In genomic region chr6:31658983-31659648, GRCh38 we compare ENCODE assay signal across 9 cellular contexts. TPM values are rescaled to one million over a fixed set of nuclear protein-coding genes. Genes with fewer than 3 reads are reported as not detected.
DNase-seq lines count a peak whose midpoint lies in the region; ATAC-seq and TF ChIP-seq lines count a peak whose summit lies in the region.
"Had no signal": no experiment of that assay in that cellular context is flagged by ENCODE, and none has a peak within 500 bp of the region (broad histone marks: within the 10 kb centered on the region; RNA-seq: fewer than 3 reads in every experiment).

No MANE protein-coding gene starts in this region.

- no peaks in the 10 kb centered on the region for H3K9me3 Mint-ChIP-seq in CD8-positive, alpha-beta memory T cell

- H3K27me3 Mint-ChIP-seq in CD8-positive, alpha-beta memory T cell = no peaks in the 10 kb centered on the region

- intact Hi-C loops in PC-3 (cut with micrococcal nuclease) = no loop called here
- intact Hi-C loops in ovary (cut with DNase I) = no loop called here

- peak overlapping the region; percentile 91 to 97 (median 92) for H3K4me3 Mint-ChIP-seq in CD8-positive, alpha-beta memory T cell

- H3F3A ChIP-seq in PC-3 (ENCODE audit: low read length, unreplicated experiment) = no peaks in the 10 kb centered on the region

- peak overlapping the region; percentile 86 to 95 (median 90) for H3K27ac Mint-ChIP-seq in CD8-positive, alpha-beta memory T cell

- no peak for DNase-seq in CD8-positive, alpha-beta memory T cell
- DNase-seq in PC-3 = no peak
- DNase-seq in epithelial cell of esophagus (ENCODE audit: low read depth) = no peak
- DNase-seq in ovary = no peak
- DNase-seq in LoVo (ENCODE audit: low spot score) = no peak
- no peak for DNase-seq in activated effector memory CD4-positive, alpha-beta T cell treated with anti-CD3 and anti-CD28 coated beads, Interleukin-2, amount 50 U/mL, for 16 hours
- no peak for DNase-seq in NAMALWA (ENCODE audit: low spot score)
- DNase-seq: NCI-H1417 treated with DMSO at 0.1 percent for 48 hours had no signal

- H3K36me3 Mint-ChIP-seq in CD8-positive, alpha-beta memory T cell = peaks cover 0 to 74% (median 1%) of the 10 kb centered on the region in 3 donors

- H3K9ac ChIP-seq in PC-3 (ENCODE audit: low read length) = no peak overlapping the region

- H3K36me3 ChIP-seq in CD8-positive, alpha-beta memory T cell (ENCODE audit: insufficient read depth, low read length) = peaks cover 12% of the 10 kb centered on the region
- H3K36me3 ChIP-seq in PC-3 (ENCODE audit: low read depth, low read length) = peaks cover 5% of the 10 kb centered on the region
- no peaks in the 10 kb centered on the region for H3K36me3 ChIP-seq in ovary

- peaks cover 52% of the 10 kb centered on the region for H3K4me1 ChIP-seq in CD8-positive, alpha-beta memory T cell (ENCODE audit: insufficient read depth, low read length)
- H3K4me1 ChIP-seq in PC-3 (ENCODE audit: insufficient read depth, low read length) (peaks cover 45% of the 10 kb centered on the region), ovary (ENCODE audit: insufficient read depth) (peaks cover 23% of the 10 kb centered on the region)

- no peaks in the 10 kb centered on the region for H3K9me3 ChIP-seq in CD8-positive, alpha-beta memory T cell (ENCODE audit: low read length)
- H3K9me3 ChIP-seq in PC-3 (ENCODE audit: low read length) (no peaks in the 10 kb centered on the region), ovary (no peaks in the 10 kb centered on the region)

- H3K9me2 ChIP-seq in PC-3 (replicated peaks; ENCODE audit: low read length) = no peaks in the 10 kb centered on the region

- no peak for ATAC-seq in PC-3
- no peak for ATAC-seq in HG02763 (IDR thresholded peaks at IDR 0.05; ENCODE audit: unreplicated experiment)

- peak overlapping the region; percentile 92 for H3K27ac ChIP-seq in CD8-positive, alpha-beta memory T cell (ENCODE audit: low read depth, low read length)
- no peak overlapping the region for H3K27ac ChIP-seq in PC-3 (ENCODE audit: low read length)
- H3K27ac ChIP-seq in ovary = peak overlapping the region; percentile 27 to 55

- CTCF ChIA-PET in CD8-positive, alpha-beta memory T cell (lab: Charles Lee) = interaction anchor here (1.1 kb wide), 1 partner anchor 61 kb away, joined by 3 read pairs; no protein-coding TSS in a partner anchor
- CTCF ChIA-PET in PC-3 (lab: Charles Lee) = no interaction called here

- POLR2A ChIA-PET in CD8-positive, alpha-beta memory T cell (lab: Charles Lee) = interaction anchor here (0.7 kb wide), 1 partner anchor 82 kb away, joined by 4 read pairs; no protein-coding TSS in a partner anchor
- POLR2A ChIA-PET in PC-3 (lab: Charles Lee; ENCODE audit: unreplicated experiment) = interaction anchor here (0.6 kb wide), 1 partner anchor 31 kb away, joined by 3 read pairs; no protein-coding TSS in a partner anchor

- BruUV-seq in PC-3 (replicated peaks; lab: Mats Ljungman, UMichigan) = no TSS peak

- H3K27me3 ChIP-seq in CD8-positive, alpha-beta memory T cell (ENCODE audit: insufficient read depth, low read length, poor library complexity, severe bottlenecking) = no peaks in the 10 kb centered on the region
- H3K27me3 ChIP-seq in PC-3 (ENCODE audit: low read length) (no peaks in the 10 kb centered on the region), ovary (no peaks in the 10 kb centered on the region)

- TF ChIP-seq CTCF in PC-3 (conservative IDR thresholded peaks at IDR 0.05; ENCODE audit: low read depth, low read length) = no peak
- TF ChIP-seq CTCF in epithelial cell of esophagus (IDR thresholded peaks at IDR 0.05; ENCODE audit: insufficient read depth, low read depth, low read length, missing control alignments) = no peak
- no peak for TF ChIP-seq CTCF in ovary (IDR thresholded peaks at IDR 0.05)

- TF ChIP-seq POLR2A in ovary (IDR thresholded peaks at IDR 0.05) = no peak

- H3K79me2 ChIP-seq in PC-3 (ENCODE audit: low read length) = peaks cover 46% of the 10 kb centered on the region

- peak overlapping the region; percentile 98 for H3K4me3 ChIP-seq in CD8-positive, alpha-beta memory T cell (ENCODE audit: low read length)
- H3K4me3 ChIP-seq in PC-3 (ENCODE audit: low read length) (peak overlapping the region; percentile 92), epithelial cell of esophagus (ENCODE audit: low read length) (peak overlapping the region; percentile 96), ovary (peak overlapping the region; percentile 86)

- peaks cover 73 to 91% (median 73%) of the 10 kb centered on the region in 3 donors for H3K4me1 Mint-ChIP-seq in CD8-positive, alpha-beta memory T cell

- H4K20me1 ChIP-seq in PC-3 (ENCODE audit: low read length) = peaks cover 4% of the 10 kb centered on the region; the same call in 1 of the 2 replicates

- no peak overlapping the region for H2AFZ ChIP-seq in PC-3 (ENCODE audit: low read length)

- TF ChIP-seq EP300 in ovary (IDR thresholded peaks at IDR 0.05) = no peak

- H3K4me2 ChIP-seq in PC-3 (ENCODE audit: low read length) = peak overlapping the region; percentile 99

- 70 to 76% (median 74%) methylated on average over 13 of the region's 13 CpGs for WGBS in ovary, 3 donors

RNA-seq across cellular contexts. Expression of gene C6orf47, which starts 1.5 kb away (rescaled TPM):
- total RNA-seq in CD8-positive, alpha-beta memory T cell = 10 to 100 TPM; 19.5 to 20.0 TPM
- 37.0 TPM for polyA plus RNA-seq in CD8-positive, alpha-beta memory T cell
- 26.3 and 33.2 TPM in 2 replicates for total RNA-seq in PC-3 (2014; rRNA removed)
- total RNA-seq in ovary = 10 to 100 TPM; 13.9 to 26.2 (median 22.6) TPM
- 10 to 100 TPM; 15.9 to 17.6 TPM for polyA plus RNA-seq in ovary

RNA-seq across cellular contexts. Expression of gene APOM, which starts 3.4 kb away (rescaled TPM):
- total RNA-seq in CD8-positive, alpha-beta memory T cell = 1 to 10 TPM; 2.4 to 3.3 TPM
- polyA plus RNA-seq in CD8-positive, alpha-beta memory T cell = 4.3 TPM
- total RNA-seq in PC-3 (2014; rRNA removed) = 1.6 and 2.2 TPM in 2 replicates
- total RNA-seq in ovary = 1 to 10 TPM; 1.3 to 7.2 (median 4.0) TPM
- 1 to 10 TPM; 1.5 to 7.7 TPM for polyA plus RNA-seq in ovary

RNA-seq across cellular contexts. Expression of gene GPANK1, which starts 5.7 kb away (rescaled TPM):
- 10 to 100 TPM; 46.2 to 46.4 TPM for total RNA-seq in CD8-positive, alpha-beta memory T cell
- 19.6 TPM for polyA plus RNA-seq in CD8-positive, alpha-beta memory T cell
- total RNA-seq in PC-3 (2014; rRNA removed) = 11.8 and 14.9 TPM in 2 replicates
- 10 to 100 TPM; 14.6 to 19.9 (median 16.5) TPM for total RNA-seq in ovary
- polyA plus RNA-seq in ovary = 10 to 100 TPM; 25.1 to 26.6 TPM

RNA-seq across cellular contexts. Expression of gene BAG6, which starts 6.7 kb away (rescaled TPM):
- 100 to 1,000 TPM; 258 to 261 TPM for total RNA-seq in CD8-positive, alpha-beta memory T cell
- polyA plus RNA-seq in CD8-positive, alpha-beta memory T cell = 23.1 TPM
- 320 and 365 TPM in 2 replicates for total RNA-seq in PC-3 (2014; rRNA removed)
- total RNA-seq in ovary = 100 to 1,000 TPM; 113 to 246 (median 209) TPM
- polyA plus RNA-seq in ovary = 100 to 1,000 TPM; 140 to 170 TPM

RNA-seq across cellular contexts. Expression of gene CSNK2B, which starts 6.8 kb away (rescaled TPM):
- 100 to 1,000 TPM; 323 to 334 TPM for total RNA-seq in CD8-positive, alpha-beta memory T cell
- polyA plus RNA-seq in CD8-positive, alpha-beta memory T cell = 265 TPM
- total RNA-seq in PC-3 (2014; rRNA removed) (227 and 267 TPM in 2 replicates), ovary (100 to 1,000 TPM; 120 to 258 (median 139) TPM)
- 100 to 1,000 TPM; 186 to 240 TPM for polyA plus RNA-seq in ovary
